Comparison of ENCODE assay signal across 1 cellular context in genomic region chr13:97004096-97004876, GRCh38.
TF ChIP-seq lines count a peak whose summit lies in the region.

No MANE protein-coding gene starts in this region.

TF ChIP-seq in HepG2, 621 proteins besides CTCF, POLR2A, EP300 and RAD21 (continued from another document):
- no peak for TF ChIP-seq MNT (IDR thresholded peaks at IDR 0.05)
- no peak for TF ChIP-seq SRSF4 (IDR thresholded peaks at IDR 0.05; ENCODE audit: low read depth, low read length, poor library complexity, severe bottlenecking)
- no peak for TF ChIP-seq IKZF4 (CRISPR knock-in tag; IDR thresholded peaks at IDR 0.05; ENCODE audit: borderline replicate concordance, low read depth, not compliant biosample characterization)
- TF ChIP-seq REPIN1 (CRISPR knock-in tag; IDR thresholded peaks at IDR 0.05; ENCODE audit: borderline replicate concordance, low read depth), result no peak
- TF ChIP-seq ZBTB25 (CRISPR knock-in tag; IDR thresholded peaks at IDR 0.05), result no peak
- TF ChIP-seq ZNF562 (CRISPR knock-in tag; IDR thresholded peaks at IDR 0.05; ENCODE audit: borderline replicate concordance), result no peak
- TF ChIP-seq ZNF124 (CRISPR knock-in tag; IDR thresholded peaks at IDR 0.05), result no peak
- TF ChIP-seq XRCC5 (optimal IDR thresholded peaks at IDR 0.05; ENCODE audit: low read length), result no peak
